ENCODE assay signal across 1 cellular context in the genomic region with DNA sequence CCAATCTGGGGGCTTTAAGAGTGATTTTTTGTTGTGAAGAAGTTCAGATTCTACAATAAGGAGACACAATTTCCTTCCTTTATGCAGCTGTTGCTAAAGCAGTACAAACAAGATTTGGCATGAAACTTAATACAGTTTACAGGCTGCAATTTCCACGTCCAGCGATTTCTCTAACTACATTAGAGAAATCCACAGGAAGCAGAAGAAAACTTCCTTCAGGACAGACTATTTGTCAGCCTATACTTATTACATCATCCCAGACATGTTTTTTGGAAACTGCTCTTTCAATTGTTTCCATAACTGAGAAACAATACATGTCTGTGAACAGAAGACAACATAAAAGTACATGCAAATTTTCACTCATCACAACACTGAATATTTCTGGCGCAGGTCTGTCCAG.
TF ChIP-seq lines count a peak whose summit lies in the region.

No MANE protein-coding gene starts in this region.

TF ChIP-seq in IMR-90, 13 proteins besides CTCF, POLR2A, EP300 and RAD21 (continued from another document):
- no peak for TF ChIP-seq MAZ (IDR thresholded peaks at IDR 0.05; ENCODE audit: borderline replicate concordance, low read depth, low read length)
